In genomic region chr2:201882353-201883095, GRCh38 we compare ENCODE assay signal across 8 cellular contexts.
DNase-seq lines count a peak whose midpoint lies in the region; ATAC-seq and TF ChIP-seq lines count a peak whose summit lies in the region.

No MANE protein-coding gene starts in this region.

- H3K4me2 ChIP-seq in HCT116 (ENCODE audit: low read length): peak overlapping the region; percentile 61

- RAD21 ChIA-PET in HCT116 (lab: Charles Lee; ENCODE audit: low non-redundant PET in 1 of 2, low total read pairs in 2 of 2, uncharacterized antibody in 2 of 2, unreplicated experiment in 2 of 2): no interaction called here

- H3K4me3 Mint-ChIP-seq in Calu3 (ENCODE audit: low read depth, unreplicated experiment): no peak overlapping the region

- no peak overlapping the region for H3K9ac ChIP-seq in HCT116 (ENCODE audit: low read length)

- H3K9me3 ChIP-seq in HCT116 (ENCODE audit: control insufficient read depth in 1 of 2, insufficient read depth in 1 of 2, low read depth in 1 of 2, low read length in 2 of 2) (no peaks in the 10 kb centered on the region), SJSA1 (replicated peaks) (no peaks in the 10 kb centered on the region), vagina (no peaks in the 10 kb centered on the region)

- CTCF ChIA-PET in HCT116 (lab: Charles Lee) (no interaction called here), Calu3 (lab: Charles Lee) (interaction anchor here (0.6 kb wide), 1 partner anchor 30 kb away, joined by 4 read pairs; no protein-coding TSS in a partner anchor)

- peaks cover 4% of the 10 kb centered on the region for H3K36me3 Mint-ChIP-seq in Calu3 (ENCODE audit: insufficient read depth, unreplicated experiment)

- no peak overlapping the region for H2AFZ ChIP-seq in HCT116 (ENCODE audit: low read depth, low read length, poor library complexity, severe bottlenecking)

- no peaks in the 10 kb centered on the region for H3K9me2 ChIP-seq in HCT116 (ENCODE audit: insufficient read depth)

- peaks cover 73% of the 10 kb centered on the region for H3K27me3 Mint-ChIP-seq in Calu3 (ENCODE audit: unreplicated experiment)

- no TSS peak for BruUV-seq in HCT116 (replicated peaks; lab: Mats Ljungman, UMichigan)
- no TSS peak for BruUV-seq in Calu3 (replicated peaks; lab: Mats Ljungman, UMichigan)

- peaks cover 40% of the 10 kb centered on the region for H3K4me1 Mint-ChIP-seq in Calu3 (ENCODE audit: low read depth, unreplicated experiment)

- no peak overlapping the region for H3K27ac ChIP-seq in HCT116 (ENCODE audit: low read depth, low read length)
- no peak overlapping the region for H3K27ac ChIP-seq in SJSA1
- no peak overlapping the region for H3K27ac ChIP-seq in vagina

- peaks cover 62% of the 10 kb centered on the region for H3K27me3 ChIP-seq in HCT116 (ENCODE audit: insufficient read depth, low read length)
- no peaks in the 10 kb centered on the region for H3K27me3 ChIP-seq in SJSA1 (replicated peaks)
- H3K27me3 ChIP-seq in vagina: no peaks in the 10 kb centered on the region

- H3K4me1 ChIP-seq in HCT116 (ENCODE audit: control insufficient read depth in 1 of 2, insufficient read depth in 2 of 2, low read length in 2 of 2): peaks cover 16 to 17% of the 10 kb centered on the region in 2 experiments
- H3K4me1 ChIP-seq in SJSA1 (replicated peaks): peaks cover 30% of the 10 kb centered on the region
- peaks cover 23% of the 10 kb centered on the region for H3K4me1 ChIP-seq in vagina

- TF ChIP-seq RAD21 in HCT116 (IDR thresholded peaks at IDR 0.05; ENCODE audit: low read depth): no peak

- no peaks in the 10 kb centered on the region for H3K36me3 ChIP-seq in HCT116 (ENCODE audit: control insufficient read depth in 1 of 2, insufficient read depth in 2 of 2, low read length in 2 of 2)
- H3K36me3 ChIP-seq in SJSA1: no peaks in the 10 kb centered on the region
- no peaks in the 10 kb centered on the region for H3K36me3 ChIP-seq in vagina

- H3K9me3 Mint-ChIP-seq in Calu3 (ENCODE audit: low read depth, unreplicated experiment): no peaks in the 10 kb centered on the region

- TF ChIP-seq POLR2A in HCT116 (IDR thresholded peaks at IDR 0.05; ENCODE audit: borderline replicate concordance, extremely low read depth, insufficient read depth, insufficient read length) (no peak), erythroblast (IDR thresholded peaks at IDR 0.05; ENCODE audit: low read length) (no peak), vagina (IDR thresholded peaks at IDR 0.05) (no peak)

- H4K20me1 ChIP-seq in HCT116 (ENCODE audit: insufficient read depth): no peaks in the 10 kb centered on the region

- DNase-seq in EH (ENCODE audit: low read depth): peak; percentile 89
- DNase-seq in HCT116 (ENCODE audit: low read depth, low spot score): no peak
- DNase-seq in SJSA1 (ENCODE audit: low read depth in 1 of 2, low spot score in 2 of 2): peak; percentile 60 to 73
- peak; percentile 33 for DNase-seq in left ventricle myocardium superior
- no peak for DNase-seq in Calu3
- no peak for DNase-seq in erythroblast (lab: John Stamatoyannopoulos, UW)
- no peak for DNase-seq in vagina (ENCODE audit: extremely low spot score in 2 of 2)

- ATAC-seq in HCT116: peak; percentile 70
- ATAC-seq in left ventricle myocardium superior: peak; percentile 22
- no peak for ATAC-seq in HG03196 (IDR thresholded peaks at IDR 0.05; ENCODE audit: unreplicated experiment)

- POLR2A ChIA-PET in HCT116 (lab: Charles Lee): no interaction called here

- H3K27ac Mint-ChIP-seq in Calu3 (ENCODE audit: unreplicated experiment): no peak overlapping the region

- H3K4me3 ChIP-seq in HCT116 (replicated peaks in 1 of 2; ENCODE audit: low read depth in 1 of 2, low read length in 2 of 2): peak overlapping the region in 1 of 2 experiments; percentile 21; a peak in 1 of 4 replicates
- H3K4me3 ChIP-seq in SJSA1: no peak overlapping the region
- H3K4me3 ChIP-seq in vagina: no peak overlapping the region

- intact Hi-C loops in HCT116 (cut with micrococcal nuclease) (no loop called here), left ventricle myocardium superior (cut with micrococcal nuclease) (no loop called here), Calu3 (cut with micrococcal nuclease; ENCODE audit: unreplicated experiment) (no loop called here), vagina (cut with DNase I) (loop anchor here (10.0 kb wide), 1 partner anchor 152 kb away; the partner anchor contains the start of gene FZD7)

- H3K79me2 ChIP-seq in HCT116 (ENCODE audit: insufficient read depth, low read length): no peaks in the 10 kb centered on the region

- no peak for TF ChIP-seq CTCF in HCT116 (IDR thresholded peaks at IDR 0.05 in 2 of 3, conservative IDR thresholded peaks at IDR 0.05 in 1 of 3; ENCODE audit: borderline replicate concordance in 1 of 3, insufficient read depth in 1 of 3, low read depth in 2 of 3, low read length in 2 of 3)
- no peak for TF ChIP-seq CTCF in Calu3 (IDR thresholded peaks at IDR 0.05; ENCODE audit: unreplicated experiment)
- no peak for TF ChIP-seq CTCF in vagina (IDR thresholded peaks at IDR 0.05)

TF ChIP-seq in HCT116, 20 proteins besides CTCF, POLR2A, EP300 and RAD21:
- TF ChIP-seq EZH2 (IDR thresholded peaks at IDR 0.05): 0 out of 2 replicates have a peak, but pooled peaks have one; percentile 43
- TF ChIP-seq TCF7L2 (IDR thresholded peaks at IDR 0.05; ENCODE audit: borderline replicate concordance, extremely low read depth, insufficient read depth, insufficient read length): peak; percentile 93
- no peak for TF ChIP-seq CEBPB (IDR thresholded peaks at IDR 0.05; ENCODE audit: low read depth)
- TF ChIP-seq JUND (IDR thresholded peaks at IDR 0.05): 0 out of 2 replicates have a peak, but pooled peaks have one; percentile 17

Comparison
In these comparisons a context has a peak if more than half of its experiments do, and no peak if none do; other contexts are left out.
1. DNase-seq: peak in EH (single experiment), SJSA1 (2 of 2) and left ventricle myocardium superior (single experiment); none in HCT116 (single experiment), Calu3 (single experiment), erythroblast (0 of 2) and vagina (0 of 2).